Comparison of ENCODE assay signal across 19 cellular contexts in genomic region chr22:43412808-43413785, GRCh38. TPM values are rescaled to one million over a fixed set of nuclear protein-coding genes. Genes with fewer than 3 reads are reported as not detected.
DNase-seq lines count a peak whose midpoint lies in the region; ATAC-seq and TF ChIP-seq lines count a peak whose summit lies in the region.
"Had no signal": no experiment of that assay in that cellular context is flagged by ENCODE, and none has a peak within 500 bp of the region (broad histone marks: within the 10 kb centered on the region; RNA-seq: fewer than 3 reads in every experiment).

No MANE protein-coding gene starts in this region.

- H3K27me3 ChIP-seq in heart left ventricle (peaks cover 26 to 77% (median 40%) of the 10 kb centered on the region in 9 donors), iPS-15b (ENCODE audit: control insufficient read depth, insufficient read depth, low read length) (peaks cover 35% of the 10 kb centered on the region)

- H3K4me1 ChIP-seq in heart left ventricle (peaks cover 0 to 13% (median 0%) of the 10 kb centered on the region in 12 donors), iPS-15b (ENCODE audit: control insufficient read depth, insufficient read depth, low read length) (peaks cover 3% of the 10 kb centered on the region)

- H3K9me3 Mint-ChIP-seq in effector memory CD8-positive, alpha-beta T cell: no peaks in the 10 kb centered on the region
- H3K9me3 Mint-ChIP-seq: activated T-cell treated with anti-CD3 and anti-CD28 coated beads, Interleukin-2, amount 50 U/mL, for 4 hours; CD4-positive, alpha-beta T cell had no signal

- H3K4me3 Mint-ChIP-seq in effector memory CD8-positive, alpha-beta T cell: no peak overlapping the region
- H3K4me3 Mint-ChIP-seq: activated T-cell treated with anti-CD3 and anti-CD28 coated beads, Interleukin-2, amount 50 U/mL, for 4 hours; CD4-positive, alpha-beta T cell had no signal

- ATAC-seq in heart left ventricle: no peak
- ATAC-seq in Right ventricle myocardium inferior: no peak
- ATAC-seq in HG03520 (IDR thresholded peaks at IDR 0.05; ENCODE audit: unreplicated experiment): no peak
- no peak for ATAC-seq in effector memory CD8-positive, alpha-beta T cell (replicated peaks)
- ATAC-seq: activated T-cell treated with anti-CD3 and anti-CD28 coated beads, Interleukin-2, amount 50 U/mL, for 4 hours; SK-N-SH treated with all-trans-retinoic acid at 6 μM for 48 hours had no signal

- TF ChIP-seq POLR2A in heart left ventricle (IDR thresholded peaks at IDR 0.05) (no peak), erythroblast (IDR thresholded peaks at IDR 0.05; ENCODE audit: low read length) (no peak)

- no peaks in the 10 kb centered on the region for H3K36me3 Mint-ChIP-seq in effector memory CD8-positive, alpha-beta T cell (ENCODE audit: insufficient read depth)

- H3K27me3 Mint-ChIP-seq in effector memory CD8-positive, alpha-beta T cell: peaks cover 71 to 78% of the 10 kb centered on the region in 2 donors

- H3K4me3 ChIP-seq in heart left ventricle (no peak overlapping the region), iPS-15b (ENCODE audit: low read depth, low read length) (peak overlapping the region; percentile 18)
- H3K4me3 ChIP-seq: GM23248, MG63, PC-9 had no signal

- no peak overlapping the region for H3K27ac Mint-ChIP-seq in effector memory CD8-positive, alpha-beta T cell
- H3K27ac Mint-ChIP-seq: CD4-positive, alpha-beta T cell had no signal

- no peak overlapping the region for H3K27ac ChIP-seq in heart left ventricle
- H3K27ac ChIP-seq: GM23248, PC-9, tibial nerve had no signal

- H3K4me1 Mint-ChIP-seq in effector memory CD8-positive, alpha-beta T cell (ENCODE audit: low read depth in 2 of 2): no peaks in the 10 kb centered on the region

- H3K9ac ChIP-seq in iPS-15b (ENCODE audit: low read depth, low read length): no peak overlapping the region
- H3K9ac ChIP-seq: GM23248 had no signal

- WGBS in heart left ventricle, 4 donors: 48 to 56% (median 54%) methylated on average over 26 of the region's 26 CpGs

- DNase-seq in heart left ventricle (peak in 3 of 5 donors; percentile 10 to 40 (median 20)), Right ventricle myocardium inferior (ENCODE audit: missing footprints) (no peak), NCI-H345 treated with DMSO at 0.1 percent for 48 hours (lab: John Stamatoyannopoulos, UW; ENCODE audit: unreplicated experiment) (peak; percentile 10), erythroblast (lab: John Stamatoyannopoulos, UW) (no peak), mesenteric fat pad (ENCODE audit: low spot score) (no peak)
- no peak for DNase-seq in effector memory CD8-positive, alpha-beta T cell
- DNase-seq: activated T-cell treated with anti-CD3 and anti-CD28 coated beads, Interleukin-2, amount 50 U/mL, for 4 hours; CD4-positive, alpha-beta T cell; central memory CD4-positive, alpha-beta T cell; GM23248; MG63; NCI-H524 treated with DMSO at 0.1 percent for 48 hours; occipital lobe; PC-9; stimulated activated CD4-positive, alpha-beta T cell treated with anti-CD3 and anti-CD28 coated beads, Interleukin-4, amount 100 ng/mL, for 4 hours had no signal

- intact Hi-C loops in heart left ventricle (cut with DNase I) (no loop called here), Right ventricle myocardium inferior (cut with DNase I) (no loop called here)

- H3K9me3 ChIP-seq in heart left ventricle (no peaks in the 10 kb centered on the region), iPS-15b (ENCODE audit: control insufficient read depth, insufficient read depth, low read length) (no peaks in the 10 kb centered on the region)
- H3K9me3 ChIP-seq: MG63, tibial nerve had no signal

- H3K36me3 ChIP-seq in heart left ventricle (no peaks in the 10 kb centered on the region), iPS-15b (ENCODE audit: control insufficient read depth, insufficient read depth, low read length) (no peaks in the 10 kb centered on the region)
- H3K36me3 ChIP-seq: MG63, tibial nerve had no signal

- no peak for TF ChIP-seq CTCF in heart left ventricle (IDR thresholded peaks at IDR 0.05)

RNA-seq across cellular contexts. Expression of gene MPPED1, which starts 1.3 kb away (rescaled TPM):
- total RNA-seq in heart left ventricle (under 1 TPM in 1 of 9 donors, not detected in 8; 0.12 TPM), Right ventricle myocardium inferior (not detected), mesenteric fat pad (not detected)
- polyA plus RNA-seq in heart left ventricle: not detected
- total RNA-seq: activated T-cell treated with anti-CD3 and anti-CD28 coated beads, Interleukin-2, amount 50 U/mL, for 4 hours; CD4-positive, alpha-beta T cell; GM23248; PC-9 had no signal
- polyA plus RNA-seq: GM23248 had no signal

Comparison
In these comparisons a context has a peak if more than half of its experiments do, and no peak if none do; other contexts are left out.
1. DNase-seq: peak in heart left ventricle (3 of 5) and NCI-H345 treated with DMSO at 0.1 percent for 48 hours (single experiment); none in Right ventricle myocardium inferior (single experiment), erythroblast (0 of 2), mesenteric fat pad (single experiment) and effector memory CD8-positive, alpha-beta T cell (0 of 3).